Comparison of ENCODE assay signal across 15 cellular contexts in genomic region chr6:64713175-64713574, GRCh38.
"Had no signal": no experiment of that assay in that cellular context is flagged by ENCODE, and none has a peak within 500 bp of the region (broad histone marks: within the 10 kb centered on the region; RNA-seq: fewer than 3 reads in every experiment).

No MANE protein-coding gene starts in this region.

- ATAC-seq: foreskin keratinocyte, gastroesophageal sphincter, heart left ventricle, left lung, left ventricle myocardium superior, lower lobe of right lung had no signal

- H3K4me1 ChIP-seq: foreskin keratinocyte, gastroesophageal sphincter, heart left ventricle, left lung had no signal

- H3K36me3 ChIP-seq: esophagus muscularis mucosa, gastroesophageal sphincter, heart left ventricle, left lung, lower lobe of right lung had no signal

- H3K4me3 ChIP-seq: coronary artery, dorsolateral prefrontal cortex, esophagus muscularis mucosa, gastroesophageal sphincter, heart left ventricle, left lung, lower lobe of right lung had no signal

- DNase-seq: dermis blood vessel endothelial cell; dorsolateral prefrontal cortex; effector CD4-positive, alpha-beta T cell; effector memory CD4-positive, alpha-beta T cell; foreskin keratinocyte; heart left ventricle; hippocampal formation; left cardiac atrium; left lung; left ventricle myocardium superior; lower lobe of right lung; midbrain had no signal

- H3K27ac ChIP-seq: coronary artery, dorsolateral prefrontal cortex, esophagus muscularis mucosa, foreskin keratinocyte, gastroesophageal sphincter, heart left ventricle, left lung, lower lobe of right lung had no signal

- H3K27me3 ChIP-seq: dorsolateral prefrontal cortex, esophagus muscularis mucosa, foreskin keratinocyte, gastroesophageal sphincter, heart left ventricle, left lung had no signal

- H3K9me3 ChIP-seq: esophagus muscularis mucosa, gastroesophageal sphincter, heart left ventricle, left lung, lower lobe of right lung had no signal
